25 cellular contexts compared by ENCODE assay signal in the genomic region with DNA sequence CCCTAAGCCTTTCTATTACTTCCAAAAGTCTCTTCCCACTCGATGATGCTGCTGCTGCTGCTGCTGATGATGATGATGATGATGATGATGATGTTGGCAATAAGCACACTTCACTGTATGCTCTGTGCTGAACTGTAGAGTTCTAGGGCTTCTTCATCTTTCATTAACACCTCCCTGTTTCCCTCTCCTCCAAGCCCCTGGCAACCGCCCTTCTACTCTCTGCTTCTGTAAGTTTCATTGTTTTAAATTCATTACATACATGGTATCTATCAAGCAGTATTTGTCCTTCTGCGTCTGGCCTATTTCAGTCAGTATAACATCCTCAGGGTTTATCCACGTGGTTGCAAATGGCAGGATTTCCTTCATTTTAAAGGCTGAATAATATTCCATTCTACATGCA.
"Had no signal": no experiment of that assay in that cellular context is flagged by ENCODE, and none has a peak within 500 bp of the region (broad histone marks: within the 10 kb centered on the region; RNA-seq: fewer than 3 reads in every experiment).

No MANE protein-coding gene starts in this region.

- ATAC-seq: stimulated activated effector memory CD8-positive, alpha-beta T cell treated with anti-CD3 and anti-CD28 coated beads, Interleukin-12 subunit alpha, Interleukin-12 subunit beta, amount 100 ng/mL, for 72 hours; stimulated activated memory B cell treated with anti-CD40 and anti-IgM and Interleukin-4, amounts not matched to agents 10 μg/mL and 1 μg/mL and 100 μg/mL, for 72 hours; stimulated activated naive B cell treated with anti-CD40 and anti-IgM and Interleukin-4, amounts not matched to agents 10 μg/mL and 1 μg/mL and 100 μg/mL, for 72 hours; stimulated activated naive CD8-positive, alpha-beta T cell treated with anti-CD3 and anti-CD28 coated beads, Interleukin-15, amount 100 ng/mL, for 72 hours; stimulated activated naive CD8-positive, alpha-beta T cell treated with anti-CD3 and anti-CD28 coated beads, Interleukin-15, Interleukin-2, amounts not matched to agents 100 U/mL and 50 U/mL, for 24 hours; upper lobe of right lung had no signal

- H3K36me3 ChIP-seq: stomach, suprapubic skin, thoracic aorta, thyroid gland, tibial artery, tibial nerve, transverse colon, upper lobe of left lung, upper lobe of right lung, uterus, vagina had no signal

- H3K4me1 ChIP-seq: testis had no signal

- H3K9me3 ChIP-seq: stomach, testis, thyroid gland, upper lobe of right lung, uterus, vagina had no signal

- H3K4me3 ChIP-seq: stomach, suprapubic skin, testis, thoracic aorta, thyroid gland, tibial artery, tibial nerve, transverse colon, upper lobe of left lung, upper lobe of right lung, uterus, vagina had no signal

- H3K27ac ChIP-seq: stomach, suprapubic skin, testis, thoracic aorta, thyroid gland, tibial artery, tibial nerve, transverse colon, upper lobe of left lung, upper lobe of right lung, uterus, vagina had no signal

- DNase-seq: stimulated activated CD4-positive, alpha-beta T cell treated with anti-CD3 and anti-CD28 coated beads, Interleukin-2, amount 100 ng/mL, for 48 hours; stimulated activated CD4-positive, alpha-beta T cell treated with anti-CD3 and anti-CD28 coated beads, Interleukin-4, amount 100 ng/mL, for 1 hour; stimulated activated CD4-positive, alpha-beta T cell treated with anti-CD3 and anti-CD28 coated beads, Interleukin-4, amount 100 ng/mL, for 24 hours; stimulated activated CD4-positive, alpha-beta T cell treated with anti-CD3 and anti-CD28 coated beads, Interleukin-4, amount 100 ng/mL, for 4 hours; stimulated activated CD8-positive, alpha-beta memory T cell treated with anti-CD3 and anti-CD28 coated beads, Interleukin-4, amount 100 ng/mL, for 48 hours; stimulated activated naive B cell treated with anti-CD40 and anti-IgM and Interleukin-4, amounts not matched to agents 10 μg/mL and 1 μg/mL and 100 μg/mL, for 72 hours; stimulated activated naive CD4-positive, alpha-beta T cell; stimulated activated naive CD4-positive, alpha-beta T cell treated with Interleukin-2 at 50 U/mL for 16 hours; stimulated activated naive CD8-positive, alpha-beta T cell treated with anti-CD3 and anti-CD28 coated beads, Interleukin-15, amount 100 ng/mL, for 72 hours; stimulated activated naive CD8-positive, alpha-beta T cell treated with anti-CD3 and anti-CD28 coated beads, Interleukin-15, Interleukin-2, amounts not matched to agents 100 U/mL and 50 U/mL, for 24 hours; substantia nigra; testis; thyroid gland; tibial artery; transverse colon; upper lobe of left lung; upper lobe of right lung; uterus had no signal

- H3K27me3 ChIP-seq: stomach, suprapubic skin, testis, thyroid gland, tibial artery, tibial nerve, transverse colon, upper lobe of left lung, upper lobe of right lung, uterus, vagina had no signal
